8 cellular contexts compared by ENCODE assay signal in the genomic region with DNA sequence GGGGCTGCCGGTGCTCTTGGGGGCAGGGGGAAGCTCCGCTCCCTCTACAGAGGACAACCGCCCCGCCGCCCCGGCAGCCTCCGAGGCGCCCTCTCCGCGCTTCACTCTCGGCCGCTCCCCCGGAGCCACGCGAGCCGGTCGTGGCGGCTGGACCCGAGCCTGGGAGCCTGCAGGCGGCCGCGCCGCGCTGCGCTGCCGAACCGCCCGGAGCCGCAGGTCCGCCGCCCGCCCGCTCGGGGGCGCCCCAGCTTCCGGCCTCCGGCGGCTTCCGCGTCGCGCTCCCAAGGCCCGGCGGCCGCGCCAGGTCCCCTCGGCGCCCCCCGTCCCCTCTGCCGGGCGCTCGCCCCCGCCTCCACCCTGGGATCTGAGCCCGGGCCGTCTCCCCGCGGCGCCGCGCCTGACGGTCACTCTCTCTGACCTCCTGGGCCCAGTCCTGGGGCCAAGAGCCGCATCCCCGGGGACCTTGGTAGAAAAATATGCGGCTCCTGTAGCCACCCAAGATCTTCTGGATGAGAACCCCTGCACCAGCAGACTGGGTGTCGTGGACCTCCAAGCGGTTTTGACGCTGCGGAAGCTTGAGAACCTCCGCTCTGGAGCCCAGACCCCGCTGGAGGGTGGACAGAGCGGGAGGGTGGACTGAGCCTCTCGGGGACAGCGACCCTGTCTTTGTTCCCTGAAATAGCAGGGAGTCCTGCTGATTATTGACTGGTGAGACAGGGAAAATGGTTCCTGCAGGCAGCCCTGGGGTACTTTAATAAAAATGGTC.
DNase-seq lines count a peak whose midpoint lies in the region; ATAC-seq lines count a peak whose summit lies in the region.

No MANE protein-coding gene starts in this region.

- DNase-seq in NCI-H2029 (lab: John Stamatoyannopoulos, UW) (peak; percentile 51), NCI-H2029 treated with DMSO at 0.1 percent for 48 hours (lab: John Stamatoyannopoulos, UW) (no peak), astrocyte of the hippocampus (ENCODE audit: low read depth, low spot score) (peak; percentile 82), NCI-H1048 (lab: John Stamatoyannopoulos, UW) (no peak)
- peak; percentile 30 to 45 for DNase-seq in stimulated activated CD4-positive, alpha-beta T cell treated with anti-CD3 and anti-CD28 coated beads, Interleukin-12 subunit alpha, Interleukin-12 subunit beta, amount 100 ng/mL, for 24 hours (ENCODE audit: low read depth in 2 of 2)

- peak overlapping the region; percentile 48 for H3K4me3 ChIP-seq in iPS-18c (ENCODE audit: insufficient read depth, low read depth, low read length)

- peaks cover 5% of the 10 kb centered on the region for H3K9me3 Mint-ChIP-seq in T-helper 1 cell treated with Interleukin-12 subunit alpha and Interleukin-12 subunit beta and Interleukin-4 antibody, amounts not matched to agents 30 μg/mL and 1 μg/mL, for 36 hours

- no peaks in the 10 kb centered on the region for H3K9me3 ChIP-seq in iPS-18c (ENCODE audit: control insufficient read depth, insufficient read depth, low read length)

- H3K36me3 Mint-ChIP-seq in T-helper 1 cell treated with Interleukin-12 subunit alpha and Interleukin-12 subunit beta and Interleukin-4 antibody, amounts not matched to agents 30 μg/mL and 1 μg/mL, for 36 hours (ENCODE audit: low read depth) = no peaks in the 10 kb centered on the region

- H3K27ac Mint-ChIP-seq in T-helper 1 cell treated with Interleukin-12 subunit alpha and Interleukin-12 subunit beta and Interleukin-4 antibody, amounts not matched to agents 30 μg/mL and 1 μg/mL, for 36 hours = peak overlapping the region; percentile 45

- ATAC-seq in HG03135 (IDR thresholded peaks at IDR 0.05; ENCODE audit: unreplicated experiment) = peak; percentile 53

- peak overlapping the region; percentile 67 for H3K4me3 Mint-ChIP-seq in T-helper 1 cell treated with Interleukin-12 subunit alpha and Interleukin-12 subunit beta and Interleukin-4 antibody, amounts not matched to agents 30 μg/mL and 1 μg/mL, for 36 hours

- H3K27me3 Mint-ChIP-seq in T-helper 1 cell treated with Interleukin-12 subunit alpha and Interleukin-12 subunit beta and Interleukin-4 antibody, amounts not matched to agents 30 μg/mL and 1 μg/mL, for 36 hours (ENCODE audit: low read depth) = peaks cover 27% of the 10 kb centered on the region

- H3K4me1 Mint-ChIP-seq in T-helper 1 cell treated with Interleukin-12 subunit alpha and Interleukin-12 subunit beta and Interleukin-4 antibody, amounts not matched to agents 30 μg/mL and 1 μg/mL, for 36 hours (ENCODE audit: low read depth) = peaks cover 25% of the 10 kb centered on the region

Comparison
In these comparisons a context has a peak if more than half of its experiments do, and no peak if none do; other contexts are left out.
1. DNase-seq: peak in NCI-H2029 (single experiment), astrocyte of the hippocampus (single experiment) and stimulated activated CD4-positive, alpha-beta T cell treated with anti-CD3 and anti-CD28 coated beads, Interleukin-12 subunit alpha, Interleukin-12 subunit beta, amount 100 ng/mL, for 24 hours (2 of 2); none in NCI-H2029 treated with DMSO at 0.1 percent for 48 hours (single experiment) and NCI-H1048 (single experiment).